17 cellular contexts compared by ENCODE assay signal in genomic region chr20:47482705-47483104, GRCh38. TPM values are rescaled to one million over a fixed set of nuclear protein-coding genes. Genes with fewer than 3 reads are reported as not detected.
DNase-seq lines count a peak whose midpoint lies in the region; ATAC-seq and TF ChIP-seq lines count a peak whose summit lies in the region.
"Had no signal": no experiment of that assay in that cellular context is flagged by ENCODE, and none has a peak within 500 bp of the region (broad histone marks: within the 10 kb centered on the region; RNA-seq: fewer than 3 reads in every experiment).

No MANE protein-coding gene starts in this region.

- peak overlapping the region; percentile 46; the same call in 1 of the 2 replicates for H3K4me2 ChIP-seq in OCI-LY1 (ENCODE audit: low read length)

- no peaks in the 10 kb centered on the region for H3K36me3 ChIP-seq in OCI-LY1 (ENCODE audit: insufficient read depth, low read length)
- no peaks in the 10 kb centered on the region for H3K36me3 ChIP-seq in suprapubic skin
- H3K36me3 ChIP-seq: BE2C had no signal

- H4K20me1 ChIP-seq in OCI-LY1 (ENCODE audit: insufficient read depth, low read length): no peaks in the 10 kb centered on the region

- H3K27ac Mint-ChIP-seq in T-helper 2 cell treated with Interferon-gamma antibody and Interleukin-4, amounts not matched to agents 5 μg/mL and 100 μg/mL, for 36 hours: peak overlapping the region; percentile 50
- H3K27ac Mint-ChIP-seq in activated naive CD8-positive, alpha-beta T cell treated with anti-CD3 and anti-CD28 coated beads, Interleukin-2, amount 50 U/mL, for 24 hours: peak overlapping the region; percentile 18

- ATAC-seq in activated naive CD8-positive, alpha-beta T cell treated with anti-CD3 and anti-CD28 coated beads, Interleukin-2, amount 50 U/mL, for 24 hours: no peak
- ATAC-seq: Panc1 had no signal

- no peaks in the 10 kb centered on the region for H3K79me2 ChIP-seq in OCI-LY1 (ENCODE audit: insufficient read depth, low read length)

- H3K9me3 ChIP-seq in OCI-LY1 (ENCODE audit: low read length): no peaks in the 10 kb centered on the region
- no peaks in the 10 kb centered on the region for H3K9me3 ChIP-seq in suprapubic skin
- H3K9me3 ChIP-seq: BE2C had no signal

- DNase-seq in T-helper 2 cell treated with Interferon-gamma antibody and Interleukin-4, amounts not matched to agents 5 μg/mL and 100 μg/mL, for 36 hours (ENCODE audit: low spot score): no peak
- DNase-seq in T-helper 2 cell (no peak), suprapubic skin (ENCODE audit: low spot score in 2 of 2) (no peak), NCI-H2171 treated with DMSO at 0.1 percent for 48 hours (lab: John Stamatoyannopoulos, UW) (no peak), hepatic stellate cell (ENCODE audit: low spot score) (no peak)
- DNase-seq in activated naive CD8-positive, alpha-beta T cell treated with anti-CD3 and anti-CD28 coated beads, Interleukin-2, amount 50 U/mL, for 24 hours: no peak
- DNase-seq: BE2C, Calu3, DMS79 treated with DMSO at 0.1 percent for 48 hours, KBM-7, NCI-H2029, NCI-H526 treated with DMSO at 0.1 percent for 48 hours, SHP77 treated with DMSO at 0.1 percent for 48 hours had no signal

- no peak overlapping the region for H3K4me3 ChIP-seq in OCI-LY1 (ENCODE audit: low read depth, low read length, poor library complexity, severe bottlenecking)
- H3K4me3 ChIP-seq in suprapubic skin: no peak overlapping the region
- H3K4me3 ChIP-seq: SK-N-MC had no signal

- H3K9ac ChIP-seq in OCI-LY1 (ENCODE audit: low read length): no peak overlapping the region; the same call in 1 of the 2 replicates

- H3K9me3 Mint-ChIP-seq in T-helper 2 cell treated with Interferon-gamma antibody and Interleukin-4, amounts not matched to agents 5 μg/mL and 100 μg/mL, for 36 hours: no peaks in the 10 kb centered on the region
- H3K9me3 Mint-ChIP-seq in activated naive CD8-positive, alpha-beta T cell treated with anti-CD3 and anti-CD28 coated beads, Interleukin-2, amount 50 U/mL, for 24 hours: no peaks in the 10 kb centered on the region

- no peak overlapping the region for H3K4me3 Mint-ChIP-seq in T-helper 2 cell treated with Interferon-gamma antibody and Interleukin-4, amounts not matched to agents 5 μg/mL and 100 μg/mL, for 36 hours
- H3K4me3 Mint-ChIP-seq in activated naive CD8-positive, alpha-beta T cell treated with anti-CD3 and anti-CD28 coated beads, Interleukin-2, amount 50 U/mL, for 24 hours: no peak overlapping the region

- peak overlapping the region; percentile 100 for H3K27ac ChIP-seq in OCI-LY1 (ENCODE audit: low read depth, low read length, poor library complexity, severe bottlenecking)
- H3K27ac ChIP-seq in suprapubic skin: peak overlapping the region; percentile 49
- H3K27ac ChIP-seq: 22Rv1, SK-N-MC had no signal

- H3K36me3 Mint-ChIP-seq in T-helper 2 cell treated with Interferon-gamma antibody and Interleukin-4, amounts not matched to agents 5 μg/mL and 100 μg/mL, for 36 hours (ENCODE audit: low read depth): peaks cover 2% of the 10 kb centered on the region
- H3K36me3 Mint-ChIP-seq in activated naive CD8-positive, alpha-beta T cell treated with anti-CD3 and anti-CD28 coated beads, Interleukin-2, amount 50 U/mL, for 24 hours (ENCODE audit: low read depth): no peaks in the 10 kb centered on the region

- H3K4me1 ChIP-seq in OCI-LY1 (ENCODE audit: insufficient read depth, low read length, severe bottlenecking): peaks cover 86% of the 10 kb centered on the region
- H3K4me1 ChIP-seq in suprapubic skin: peaks cover 36% of the 10 kb centered on the region
- H3K4me1 ChIP-seq: BE2C had no signal

- H3K27me3 Mint-ChIP-seq in T-helper 2 cell treated with Interferon-gamma antibody and Interleukin-4, amounts not matched to agents 5 μg/mL and 100 μg/mL, for 36 hours (ENCODE audit: low read depth): no peaks in the 10 kb centered on the region
- no peaks in the 10 kb centered on the region for H3K27me3 Mint-ChIP-seq in activated naive CD8-positive, alpha-beta T cell treated with anti-CD3 and anti-CD28 coated beads, Interleukin-2, amount 50 U/mL, for 24 hours

- H3K27me3 ChIP-seq in OCI-LY1 (ENCODE audit: insufficient read depth, low read length) (no peaks in the 10 kb centered on the region), suprapubic skin (no peaks in the 10 kb centered on the region)
- H3K27me3 ChIP-seq: BE2C had no signal

- peaks cover 57% of the 10 kb centered on the region for H3K4me1 Mint-ChIP-seq in T-helper 2 cell treated with Interferon-gamma antibody and Interleukin-4, amounts not matched to agents 5 μg/mL and 100 μg/mL, for 36 hours (ENCODE audit: low read depth)
- H3K4me1 Mint-ChIP-seq in activated naive CD8-positive, alpha-beta T cell treated with anti-CD3 and anti-CD28 coated beads, Interleukin-2, amount 50 U/mL, for 24 hours: peaks cover 60% of the 10 kb centered on the region

- no peak for TF ChIP-seq CTCF in OCI-LY1 (IDR thresholded peaks at IDR 0.05; ENCODE audit: low read length)
- no peak for TF ChIP-seq CTCF in suprapubic skin (IDR thresholded peaks at IDR 0.05)

- H2AFZ ChIP-seq in OCI-LY1 (ENCODE audit: low read length): no peak overlapping the region

- TF ChIP-seq POLR2A in suprapubic skin (IDR thresholded peaks at IDR 0.05): no peak

- H3K9me2 ChIP-seq in OCI-LY1 (ENCODE audit: low read depth, low read length): no peaks in the 10 kb centered on the region

- 97% methylated on average over 2 of the region's 2 CpGs for WGBS in suprapubic skin

- TF ChIP-seq EP300 in suprapubic skin (IDR thresholded peaks at IDR 0.05): no peak

- peaks cover 7% of the 10 kb centered on the region; the same call in 1 of the 2 replicates for H3F3A ChIP-seq in OCI-LY1 (ENCODE audit: insufficient read depth, low read length)

RNA-seq across cellular contexts. Expression of gene NCOA3, which starts 19.0 kb away (rescaled TPM):
- 10 to 100 TPM; 45.1 to 77.8 (median 56.3) TPM for total RNA-seq in suprapubic skin
